In the genomic region with DNA sequence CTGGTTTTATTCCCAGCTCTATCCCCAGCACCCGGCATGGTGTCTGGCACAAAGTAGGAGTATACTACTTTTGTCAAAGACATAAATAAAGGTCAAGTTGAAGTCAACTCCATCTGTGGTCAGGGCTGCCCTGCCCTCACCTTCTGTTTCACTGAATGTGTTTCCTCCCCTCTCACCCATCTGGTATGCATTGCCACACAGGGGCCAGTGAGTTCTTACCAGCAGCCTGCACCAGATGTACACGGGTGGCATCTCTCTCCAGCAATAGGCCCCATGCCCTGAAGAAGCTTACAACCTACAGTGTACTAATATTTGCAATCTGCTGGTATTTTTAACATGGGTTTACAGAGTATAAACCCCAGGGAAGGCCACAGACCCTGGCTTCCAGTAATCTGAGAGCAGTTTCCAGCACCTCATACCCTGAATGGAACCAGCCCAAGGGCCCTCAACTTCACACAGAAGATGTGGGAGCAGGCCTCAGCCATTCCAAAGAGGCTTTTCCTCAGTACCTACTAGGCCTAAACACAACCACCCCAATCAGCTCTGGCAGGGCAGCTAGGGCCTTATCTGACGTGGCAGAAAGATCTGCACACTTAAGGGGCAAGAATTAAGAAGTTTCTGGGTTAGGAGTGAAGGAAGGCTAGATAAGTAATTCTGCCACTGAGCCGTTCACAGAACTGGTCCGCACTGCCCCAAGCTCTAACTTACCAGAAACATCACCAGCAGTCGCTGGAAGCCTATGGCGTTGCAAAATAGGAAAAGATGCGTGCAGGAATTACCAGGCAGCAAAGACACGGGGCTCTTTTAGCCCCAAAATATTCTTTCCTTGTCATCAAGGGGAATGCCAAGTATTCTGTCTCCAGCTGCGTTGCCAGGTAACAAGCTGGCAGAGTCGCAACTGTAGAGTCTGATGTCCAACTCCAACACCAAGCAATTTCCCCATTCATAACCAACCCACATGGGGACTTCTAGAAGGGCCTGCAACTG, we compare ENCODE assay signal across 8 cellular contexts. TPM values are rescaled to one million over a fixed set of nuclear protein-coding genes. Genes with fewer than 3 reads are reported as not detected.
DNase-seq lines count a peak whose midpoint lies in the region; ATAC-seq and TF ChIP-seq lines count a peak whose summit lies in the region.

No MANE protein-coding gene starts in this region.

- H3K27me3 Mint-ChIP-seq in CD14-positive monocyte (ENCODE audit: low read depth in 3 of 3) (peaks cover 11 to 19% (median 18%) of the 10 kb centered on the region in 3 donors), H9 (ENCODE audit: low read depth) (peaks cover 33% of the 10 kb centered on the region)
- H3K27me3 Mint-ChIP-seq in activated T-helper 17 cell treated with anti-CD3 and anti-CD28 coated beads, Interleukin-2, amount 50 U/mL, for 72 hours = no peaks in the 10 kb centered on the region

- H3K27ac ChIP-seq in H9 (ENCODE audit: insufficient read length, low read depth, low read length) (no peak overlapping the region), left ventricle myocardium inferior (replicated peaks) (peak overlapping the region; percentile 98), skeletal muscle tissue (ENCODE audit: low read depth, low read length) (peak overlapping the region; percentile 96)

- no peaks in the 10 kb centered on the region for H3K4me1 ChIP-seq in H9 (ENCODE audit: insufficient read depth, low read length)
- peaks cover 88% of the 10 kb centered on the region for H3K4me1 ChIP-seq in left ventricle myocardium inferior
- peaks cover 67 to 84% (median 80%) of the 10 kb centered on the region in 3 donors for H3K4me1 ChIP-seq in skeletal muscle tissue (ENCODE audit: control insufficient read depth in 3 of 3, insufficient read depth in 3 of 3, low read length in 3 of 3)

- peaks cover 7% of the 10 kb centered on the region for H3K23me2 ChIP-seq in H9 (ENCODE audit: insufficient read length, low read depth, low read length, poor library complexity, severe bottlenecking)

- H2BK5ac ChIP-seq in H9 (ENCODE audit: insufficient read length, low read length) = no peak overlapping the region

- H2BK15ac ChIP-seq in H9 (ENCODE audit: low read depth, low read length) = no peak overlapping the region

- no peak overlapping the region for H2AK5ac ChIP-seq in H9 (ENCODE audit: insufficient read length, low read length)

- peaks cover 4 to 14% of the 10 kb centered on the region in 2 donors for H3K36me3 Mint-ChIP-seq in CD14-positive monocyte
- H3K36me3 Mint-ChIP-seq in H9 (ENCODE audit: insufficient read depth in 1 of 3, low read depth in 3 of 3) = no peaks in the 10 kb centered on the region
- peaks cover 11% of the 10 kb centered on the region for H3K36me3 Mint-ChIP-seq in activated T-helper 17 cell treated with anti-CD3 and anti-CD28 coated beads, Interleukin-2, amount 50 U/mL, for 72 hours (ENCODE audit: low read depth)

- TF ChIP-seq CTCF in CD14-positive monocyte (IDR thresholded peaks at IDR 0.05) (no peak), H9 (conservative IDR thresholded peaks at IDR 0.05) (no peak), left ventricle myocardium inferior (IDR thresholded peaks at IDR 0.05; ENCODE audit: borderline replicate concordance) (no peak)

- H2BK120ac ChIP-seq in H9 (ENCODE audit: low read depth, low read length, poor library complexity, severe bottlenecking) = no peak overlapping the region

- H3K4me1 Mint-ChIP-seq in CD14-positive monocyte = peaks cover 60% of the 10 kb centered on the region
- H3K4me1 Mint-ChIP-seq in H9 = peaks cover 36 to 40% of the 10 kb centered on the region in 2 experiments
- peaks cover 52% of the 10 kb centered on the region for H3K4me1 Mint-ChIP-seq in activated T-helper 17 cell treated with anti-CD3 and anti-CD28 coated beads, Interleukin-2, amount 50 U/mL, for 72 hours

- no peak overlapping the region for H3K14ac ChIP-seq in H9 (ENCODE audit: insufficient read depth, low read length)

- no CpG with 5 or more reads among the region's 11 CpGs for WGBS in H9 (ENCODE audit: extremely low coverage, insufficient read length, low lambda C conversion rate)

- H3K4ac ChIP-seq in H9 (ENCODE audit: low read depth, low read length) = no peak overlapping the region

- H2BK12ac ChIP-seq in H9 (ENCODE audit: insufficient read length, low read depth, low read length) = no peak overlapping the region

- H3K27me3 ChIP-seq in H9 (ENCODE audit: insufficient read depth, low read length) (peaks cover 3% of the 10 kb centered on the region; the same call in 1 of the 2 replicates), left ventricle myocardium inferior (ENCODE audit: low read depth) (no peaks in the 10 kb centered on the region), skeletal muscle tissue (ENCODE audit: control insufficient read depth in 3 of 3, insufficient read depth in 3 of 3, low read length in 3 of 3) (no peaks in the 10 kb centered on the region)

- H3K79me2 ChIP-seq in H9 (ENCODE audit: insufficient read depth, low read length) = 0 out of 2 replicates have a peak, but pooled peaks cover 2% of the 10 kb centered on the region

- H4K8ac ChIP-seq in H9 (replicated peaks; ENCODE audit: insufficient read length, low read depth, low read length) = no peak overlapping the region

- DNase-seq in CD14-positive monocyte (ENCODE audit: low spot score) (no peak), H9 (no peak), left ventricle myocardium inferior (no peak), iPS-NIHi11 (ENCODE audit: low spot score) (no peak)

- H4K5ac ChIP-seq in H9 (ENCODE audit: insufficient read length, low read depth, low read length) = no peak overlapping the region

- H3K9me3 ChIP-seq in H9 (ENCODE audit: control insufficient read depth, low read depth, low read length) (no peaks in the 10 kb centered on the region), left ventricle myocardium inferior (replicated peaks) (no peaks in the 10 kb centered on the region), skeletal muscle tissue (ENCODE audit: control insufficient read depth in 3 of 3, low read length in 3 of 3) (no peaks in the 10 kb centered on the region)

- intact Hi-C loops in CD14-positive monocyte (cut with micrococcal nuclease) (no loop called here), left ventricle myocardium inferior (cut with micrococcal nuclease) (no loop called here)

- no peak overlapping the region for H2BK20ac ChIP-seq in H9 (ENCODE audit: low read depth, low read length, poor library complexity, severe bottlenecking)

- H3K36me3 ChIP-seq in left ventricle myocardium inferior (no peaks in the 10 kb centered on the region), skeletal muscle tissue (ENCODE audit: control insufficient read depth in 3 of 3, insufficient read depth in 3 of 3, low read length in 3 of 3) (peaks cover 0 to 7% (median 0%) of the 10 kb centered on the region in 3 donors)

- H3K4me3 Mint-ChIP-seq in CD14-positive monocyte (peak overlapping the region; percentile 50 to 92), H9 (peak overlapping the region; percentile 68 to 87; a peak in 3 of 5 replicates)
- peak overlapping the region; percentile 95 for H3K4me3 Mint-ChIP-seq in activated T-helper 17 cell treated with anti-CD3 and anti-CD28 coated beads, Interleukin-2, amount 50 U/mL, for 72 hours

- peaks cover 0 to 2% (median 0%) of the 10 kb centered on the region in 7 donors for H3K9me3 Mint-ChIP-seq in CD14-positive monocyte
- H3K9me3 Mint-ChIP-seq in H9 = no peaks in the 10 kb centered on the region
- no peaks in the 10 kb centered on the region for H3K9me3 Mint-ChIP-seq in activated T-helper 17 cell treated with anti-CD3 and anti-CD28 coated beads, Interleukin-2, amount 50 U/mL, for 72 hours

- peak; percentile 8 for ATAC-seq in activated T-helper 17 cell treated with anti-CD3 and anti-CD28 coated beads, Interleukin-2, amount 50 U/mL, for 72 hours (replicated peaks)
- ATAC-seq in HG03025 (IDR thresholded peaks at IDR 0.05; ENCODE audit: low FRiP score, unreplicated experiment) = no peak
- ATAC-seq in GM21619 (IDR thresholded peaks at IDR 0.05; ENCODE audit: unreplicated experiment) = no peak

- no peak overlapping the region for H3K23ac ChIP-seq in H9 (ENCODE audit: insufficient read length, low read depth, low read length)

- H3T11ph ChIP-seq in H9 (ENCODE audit: low read length) = no peak overlapping the region

- H3K56ac ChIP-seq in H9 (ENCODE audit: insufficient read length, low read depth, low read length) = no peak overlapping the region

- peak overlapping the region in 4 of 7 donors; percentile 24 to 80 (median 68) for H3K27ac Mint-ChIP-seq in CD14-positive monocyte
- H3K27ac Mint-ChIP-seq in H9 = no peak overlapping the region
- peak overlapping the region; percentile 90 for H3K27ac Mint-ChIP-seq in activated T-helper 17 cell treated with anti-CD3 and anti-CD28 coated beads, Interleukin-2, amount 50 U/mL, for 72 hours

- peak overlapping the region; percentile 99 for H3K4me3 ChIP-seq in left ventricle myocardium inferior
- H3K4me3 ChIP-seq in skeletal muscle tissue (ENCODE audit: low read length in 3 of 3) = peak overlapping the region; percentile 71 to 93 (median 77)

- no peak overlapping the region for H3K18ac ChIP-seq in H9 (ENCODE audit: insufficient read length, low read depth, low read length)

- H2AFZ ChIP-seq in H9 (ENCODE audit: low read length) = no peak overlapping the region

- no peaks in the 10 kb centered on the region for H3K79me1 ChIP-seq in H9 (ENCODE audit: insufficient read depth, low read depth, low read length, poor library complexity, severe bottlenecking)

- no peak overlapping the region for H3K4me2 ChIP-seq in H9 (ENCODE audit: insufficient read depth, insufficient read length, low read length)

- H3K9ac ChIP-seq in H9 (ENCODE audit: extremely low read depth, insufficient read length, low read length) = no peak overlapping the region
- peak overlapping the region; percentile 63 to 99 (median 92) for H3K9ac ChIP-seq in skeletal muscle tissue (ENCODE audit: low read depth in 1 of 3, low read length in 3 of 3)

- no peaks in the 10 kb centered on the region for H4K20me1 ChIP-seq in H9 (ENCODE audit: control insufficient read depth, insufficient read depth, insufficient read length)

- H4K91ac ChIP-seq in H9 (ENCODE audit: insufficient read length, low read depth, low read length) = no peak overlapping the region

RNA-seq across cellular contexts. Expression of a gene that starts 2.1 kb away (rescaled TPM):
- polyA plus RNA-seq in CD14-positive monocyte = 100 to 1,000 TPM in 1 of 2 donors, 10 to 100 TPM in 1; 82.2 to 115 TPM
- total RNA-seq in H9 (2021) (57.7 and 62.5 TPM in 2 replicates), left ventricle myocardium inferior (933 TPM), skeletal muscle tissue (185 TPM)
- total RNA-seq in activated T-helper 17 cell treated with anti-CD3 and anti-CD28 coated beads, Interleukin-2, amount 50 U/mL, for 72 hours = 10 to 100 TPM; 53.5 to 75.6 TPM

Comparison
In these comparisons a context has a peak if more than half of its experiments do, and no peak if none do; other contexts are left out.
1. H3K27ac Mint-ChIP-seq: peak in CD14-positive monocyte (4 of 7) and activated T-helper 17 cell treated with anti-CD3 and anti-CD28 coated beads, Interleukin-2, amount 50 U/mL, for 72 hours (single experiment); none in H9 (0 of 3).
2. Peak in every context shown above with its lines, with median percentiles within 50 percentile points of each other: H3K4me3 Mint-ChIP-seq.